Comparison of ENCODE assay signal across 1 cellular context in the genomic region with DNA sequence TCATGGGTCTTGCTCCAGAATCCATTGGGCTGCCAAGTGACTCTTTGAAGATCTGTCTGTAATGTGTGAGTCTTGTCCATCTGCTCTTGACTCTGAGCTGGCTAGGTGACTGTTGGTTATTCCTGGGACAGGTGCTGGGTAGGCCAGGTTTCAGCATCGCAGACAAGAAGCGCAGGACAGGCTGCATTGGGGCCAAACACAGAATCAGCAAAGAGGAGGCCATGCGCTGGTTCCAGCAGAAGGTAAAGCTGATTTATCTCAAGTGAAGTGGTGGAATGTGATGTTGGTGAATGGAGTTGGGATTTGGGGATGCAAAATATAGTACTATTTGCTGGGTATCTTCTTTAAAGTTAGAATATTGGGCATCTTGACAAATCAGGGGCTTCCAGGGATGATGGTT.
TF ChIP-seq lines count a peak whose summit lies in the region.

No MANE protein-coding gene starts in this region.

TF ChIP-seq in H1, 55 proteins besides CTCF, POLR2A, EP300 and RAD21:
- TF ChIP-seq POLR2AphosphoS5 (IDR thresholded peaks at IDR 0.05; ENCODE audit: low read depth, low read length) (peak; percentile 64; the same call in 1 of the 2 replicates), KDM4A (IDR thresholded peaks at IDR 0.05; ENCODE audit: low read depth, low read length, severe bottlenecking) (no peak)
